Comparison of ENCODE assay signal across 26 cellular contexts in the genomic region with DNA sequence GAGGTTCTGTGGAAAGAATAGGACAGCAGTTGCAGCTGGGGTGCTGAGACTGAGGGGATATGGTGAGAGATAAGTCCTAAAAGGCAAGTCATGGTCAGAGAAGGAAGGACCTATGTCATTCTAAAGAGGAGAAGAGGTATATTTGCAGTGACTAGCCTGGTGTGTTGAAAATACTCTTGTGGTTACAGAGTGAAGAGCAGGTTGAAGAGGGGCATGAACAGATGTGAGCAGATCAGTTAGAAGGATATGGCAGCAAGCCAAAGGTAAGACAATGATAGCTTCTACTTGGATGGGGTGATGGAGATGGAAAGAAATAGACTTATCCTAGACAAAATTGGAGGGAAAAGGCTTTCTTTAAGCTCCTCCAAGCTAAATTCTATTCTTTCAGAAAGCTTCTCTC.
DNase-seq lines count a peak whose midpoint lies in the region; ATAC-seq lines count a peak whose summit lies in the region.
"Had no signal": no experiment of that assay in that cellular context is flagged by ENCODE, and none has a peak within 500 bp of the region (broad histone marks: within the 10 kb centered on the region; RNA-seq: fewer than 3 reads in every experiment).

No MANE protein-coding gene starts in this region.

- peak; percentile 1 for DNase-seq in NCI-H2171 treated with DMSO at 0.1 percent for 48 hours (lab: John Stamatoyannopoulos, UW)
- DNase-seq in NCI-H2171 (lab: John Stamatoyannopoulos, UW) = no peak
- DNase-seq in NCI-H2029 (lab: John Stamatoyannopoulos, UW) = peak; percentile 64
- DNase-seq in NCI-H69 (lab: John Stamatoyannopoulos, UW) = peak; percentile 0
- DNase-seq in trophoblast cell = no peak
- no peak for DNase-seq in immature natural killer cell
- DNase-seq: activated CD4-positive, alpha-beta T cell treated with anti-CD3 and anti-CD28 coated beads, Interleukin-2, amount 10 ng/mL, durations not matched to agents 24 days and 14 days; activated CD8-positive, alpha-beta memory T cell treated with anti-CD3 and anti-CD28 coated beads for 24 hours; activated T-cell treated with anti-CD3 and anti-CD28 coated beads for 4 hours; amygdala; heart left ventricle; KG1; left ventricle myocardium superior; NCI-H1694 treated with DMSO at 0.1 percent for 48 hours; retina had no signal

- ATAC-seq in GM18867 (IDR thresholded peaks at IDR 0.05; ENCODE audit: unreplicated experiment) (no peak), HG03039 (IDR thresholded peaks at IDR 0.05; ENCODE audit: unreplicated experiment) (no peak)
- ATAC-seq: activated naive CD4-positive, alpha-beta T cell treated with anti-CD3 and anti-CD28 coated beads, Interleukin-2, amount 50 U/mL, for 72 hours; heart left ventricle; left ventricle myocardium superior; stimulated activated memory B cell treated with anti-CD40 and anti-IgM and Interleukin-4, amounts not matched to agents 10 μg/mL and 1 μg/mL and 100 μg/mL, for 72 hours; WTC11 had no signal

- H4K8ac ChIP-seq in trophoblast cell (ENCODE audit: low read depth, low read length) = no peak overlapping the region

- H3K36me3 ChIP-seq in trophoblast cell (ENCODE audit: control insufficient read depth in 1 of 2, insufficient read depth in 2 of 2, low read length in 2 of 2) = no peaks in the 10 kb centered on the region
- H3K36me3 ChIP-seq: breast epithelium, heart left ventricle, SJSA1 had no signal

- no peaks in the 10 kb centered on the region for H3K4me1 ChIP-seq in trophoblast cell (ENCODE audit: control insufficient read depth in 1 of 2, insufficient read depth in 2 of 2, low read length in 2 of 2)
- H3K4me1 ChIP-seq: breast epithelium, parathyroid adenoma, SJSA1 had no signal

- no peaks in the 10 kb centered on the region for H3K9me3 ChIP-seq in trophoblast cell (ENCODE audit: insufficient read depth, low read depth, low read length)
- H3K9me3 ChIP-seq: breast epithelium, heart left ventricle, SJSA1 had no signal

- H2AK5ac ChIP-seq in trophoblast cell (ENCODE audit: low read length) = no peak overlapping the region

- no peaks in the 10 kb centered on the region for H3K27me3 ChIP-seq in trophoblast cell (ENCODE audit: insufficient read depth, low read length)
- H3K27me3 ChIP-seq: breast epithelium, heart left ventricle, SJSA1 had no signal

- no peak overlapping the region for H3K4ac ChIP-seq in trophoblast cell (ENCODE audit: low read depth, low read length)

- no peak overlapping the region for H3K4me3 Mint-ChIP-seq in immature natural killer cell
- H3K4me3 Mint-ChIP-seq: activated CD4-positive, alpha-beta T cell treated with anti-CD3 and anti-CD28 coated beads, Interleukin-2, amount 10 ng/mL, durations not matched to agents 24 days and 14 days; CD14-positive monocyte; stimulated activated memory B cell treated with anti-CD40 and anti-IgM and Interleukin-4, amounts not matched to agents 10 μg/mL and 1 μg/mL and 100 μg/mL, for 72 hours; WTC11 had no signal

- H3K9ac ChIP-seq in trophoblast cell (ENCODE audit: low read length) = no peak overlapping the region
- H3K9ac ChIP-seq: parathyroid adenoma had no signal

- peak overlapping the region; percentile 13 for H2BK120ac ChIP-seq in trophoblast cell (ENCODE audit: insufficient read depth, low read length, poor library complexity)

- no peak overlapping the region for H3K14ac ChIP-seq in trophoblast cell (ENCODE audit: low read length)

- H3K18ac ChIP-seq in trophoblast cell (ENCODE audit: low read length) = no peak overlapping the region

- H2BK12ac ChIP-seq in trophoblast cell (ENCODE audit: low read length) = no peak overlapping the region

- H2AFZ ChIP-seq in trophoblast cell (ENCODE audit: insufficient read depth, low read length, poor library complexity) = no peak overlapping the region
- H2AFZ ChIP-seq: parathyroid adenoma had no signal

- no peak overlapping the region for H3K4me2 ChIP-seq in trophoblast cell (ENCODE audit: low read length)

- H3K79me1 ChIP-seq in trophoblast cell (ENCODE audit: low read length) = no peaks in the 10 kb centered on the region

- H3K27ac ChIP-seq in trophoblast cell (ENCODE audit: low read depth, low read length) = no peak overlapping the region
- H3K27ac ChIP-seq: 22Rv1, breast epithelium, heart left ventricle, parathyroid adenoma, SJSA1 had no signal

- H3K9me3 Mint-ChIP-seq in immature natural killer cell = peaks cover 2 to 36% (median 6%) of the 10 kb centered on the region in 6 donors
- H3K9me3 Mint-ChIP-seq: activated CD4-positive, alpha-beta T cell treated with anti-CD3 and anti-CD28 coated beads, Interleukin-2, amount 10 ng/mL, durations not matched to agents 24 days and 14 days; stimulated activated memory B cell treated with anti-CD40 and anti-IgM and Interleukin-4, amounts not matched to agents 10 μg/mL and 1 μg/mL and 100 μg/mL, for 72 hours; WTC11 had no signal

- no peak overlapping the region for H3K27ac Mint-ChIP-seq in immature natural killer cell
- H3K27ac Mint-ChIP-seq: activated CD4-positive, alpha-beta T cell treated with anti-CD3 and anti-CD28 coated beads, Interleukin-2, amount 10 ng/mL, durations not matched to agents 24 days and 14 days; activated naive CD4-positive, alpha-beta T cell treated with anti-CD3 and anti-CD28 coated beads, Interleukin-2, amount 50 U/mL, for 72 hours; stimulated activated memory B cell treated with anti-CD40 and anti-IgM and Interleukin-4, amounts not matched to agents 10 μg/mL and 1 μg/mL and 100 μg/mL, for 72 hours; WTC11 had no signal

- no peak overlapping the region for H4K91ac ChIP-seq in trophoblast cell (ENCODE audit: low read depth, low read length)

- no peaks in the 10 kb centered on the region for H3K36me3 Mint-ChIP-seq in immature natural killer cell
- H3K36me3 Mint-ChIP-seq: activated naive CD4-positive, alpha-beta T cell treated with anti-CD3 and anti-CD28 coated beads, Interleukin-2, amount 50 U/mL, for 72 hours; CD14-positive monocyte; stimulated activated memory B cell treated with anti-CD40 and anti-IgM and Interleukin-4, amounts not matched to agents 10 μg/mL and 1 μg/mL and 100 μg/mL, for 72 hours; WTC11 had no signal

- H2BK5ac ChIP-seq in trophoblast cell (ENCODE audit: low read depth, low read length, poor library complexity) = no peak overlapping the region

- H3K4me3 ChIP-seq in trophoblast cell (ENCODE audit: low read depth, low read length) = no peak overlapping the region
- H3K4me3 ChIP-seq: breast epithelium, heart left ventricle, SJSA1, skin epidermis had no signal

- peaks cover 3 to 4% (median 4%) of the 10 kb centered on the region in 3 donors for H3K27me3 Mint-ChIP-seq in immature natural killer cell (ENCODE audit: low read depth in 3 of 3)
- H3K27me3 Mint-ChIP-seq: activated CD4-positive, alpha-beta T cell treated with anti-CD3 and anti-CD28 coated beads, Interleukin-2, amount 10 ng/mL, durations not matched to agents 24 days and 14 days; stimulated activated memory B cell treated with anti-CD40 and anti-IgM and Interleukin-4, amounts not matched to agents 10 μg/mL and 1 μg/mL and 100 μg/mL, for 72 hours had no signal

- no peak overlapping the region for H4K12ac ChIP-seq in trophoblast cell (ENCODE audit: low read depth, low read length)

- no peaks in the 10 kb centered on the region for H3K79me2 ChIP-seq in trophoblast cell (ENCODE audit: control insufficient read depth, insufficient read depth, low read length, poor library complexity)
- H3K79me2 ChIP-seq: parathyroid adenoma had no signal

- no peak overlapping the region for H3K23ac ChIP-seq in trophoblast cell (ENCODE audit: low read length)

- no peaks in the 10 kb centered on the region for H3K4me1 Mint-ChIP-seq in immature natural killer cell
- H3K4me1 Mint-ChIP-seq: activated CD4-positive, alpha-beta T cell treated with anti-CD3 and anti-CD28 coated beads, Interleukin-2, amount 10 ng/mL, durations not matched to agents 24 days and 14 days had no signal

Comparison
In these comparisons a context has a peak if more than half of its experiments do, and no peak if none do; other contexts are left out.
1. DNase-seq: peak in NCI-H2171 treated with DMSO at 0.1 percent for 48 hours (single experiment), NCI-H2029 (single experiment) and NCI-H69 (single experiment); none in NCI-H2171 (single experiment), trophoblast cell (0 of 2) and immature natural killer cell (0 of 3).